Comparison of ENCODE assay signal across 10 cellular contexts in genomic region chr2:203681978-203682377, GRCh38. TPM values are rescaled to one million over a fixed set of nuclear protein-coding genes. Genes with fewer than 3 reads are reported as not detected.
DNase-seq lines count a peak whose midpoint lies in the region; ATAC-seq and TF ChIP-seq lines count a peak whose summit lies in the region.
"Had no signal": no experiment of that assay in that cellular context is flagged by ENCODE, and none has a peak within 500 bp of the region (broad histone marks: within the 10 kb centered on the region; RNA-seq: fewer than 3 reads in every experiment).

No MANE protein-coding gene starts in this region.

- H3K27me3 ChIP-seq in Loucy (ENCODE audit: insufficient read depth, low read length, poor library complexity, severe bottlenecking), result no peaks in the 10 kb centered on the region
- no peaks in the 10 kb centered on the region for H3K27me3 ChIP-seq in BE2C

- no peak overlapping the region for H3K4me3 Mint-ChIP-seq in CD14-positive monocyte

- H3K9me3 ChIP-seq in Loucy (ENCODE audit: insufficient read depth, low read depth, low read length) (no peaks in the 10 kb centered on the region), BE2C (no peaks in the 10 kb centered on the region)

- H3K27ac ChIP-seq in epithelial cell of prostate, result peak overlapping the region; percentile 94

- H3K27ac Mint-ChIP-seq in CD14-positive monocyte, result peak overlapping the region in 5 of 7 donors; percentile 37 to 83 (median 60)

- H3K9me3 Mint-ChIP-seq in CD14-positive monocyte, result peaks cover 0 to 2% (median 0%) of the 10 kb centered on the region in 7 donors

- no peaks in the 10 kb centered on the region for H3K36me3 Mint-ChIP-seq in CD14-positive monocyte

- H3K9me2 ChIP-seq in Loucy (replicated peaks; ENCODE audit: low read depth, low read length), result no peaks in the 10 kb centered on the region

- peak; percentile 43 for ATAC-seq in omental fat pad (ENCODE audit: low FRiP score)
- no peak for ATAC-seq in HG02588 (IDR thresholded peaks at IDR 0.05; ENCODE audit: unreplicated experiment)

- no peaks in the 10 kb centered on the region for H4K20me1 ChIP-seq in Loucy (ENCODE audit: insufficient read depth, low read length, poor library complexity, severe bottlenecking)

- H3K9ac ChIP-seq in Loucy (ENCODE audit: low read depth, low read length, poor library complexity, severe bottlenecking), result no peak overlapping the region

- intact Hi-C loops in CD14-positive monocyte (cut with micrococcal nuclease), result no loop called here

- peak overlapping the region; percentile 51; the same call in 1 of the 2 replicates for H2AFZ ChIP-seq in Loucy (ENCODE audit: low read length)

- H3K36me3 ChIP-seq in Loucy (ENCODE audit: insufficient read depth, low read length) (no peaks in the 10 kb centered on the region), BE2C (no peaks in the 10 kb centered on the region)

- H3K4me1 Mint-ChIP-seq in CD14-positive monocyte, result peaks cover 36% of the 10 kb centered on the region

- DNase-seq in CD14-positive monocyte (ENCODE audit: low spot score), result no peak
- no peak for DNase-seq in epithelial cell of prostate (ENCODE audit: low read depth, low spot score)
- DNase-seq in omental fat pad (ENCODE audit: low spot score), result no peak
- DNase-seq in hepatic stellate cell (ENCODE audit: low spot score), result no peak
- DNase-seq in NCI-H1694 (lab: John Stamatoyannopoulos, UW), result no peak
- DNase-seq in BE2C, result no peak
- DNase-seq: effector CD4-positive, alpha-beta T cell; islet precursor cell had no signal

- H3F3A ChIP-seq in Loucy (ENCODE audit: low read depth), result no peaks in the 10 kb centered on the region

- H3K79me2 ChIP-seq in Loucy (ENCODE audit: insufficient read depth, low read length), result no peaks in the 10 kb centered on the region

- no peak for TF ChIP-seq CTCF in CD14-positive monocyte (IDR thresholded peaks at IDR 0.05)
- TF ChIP-seq CTCF in Loucy (conservative IDR thresholded peaks at IDR 0.05; ENCODE audit: low read length), result no peak
- no peak for TF ChIP-seq CTCF in omental fat pad (IDR thresholded peaks at IDR 0.05)
- TF ChIP-seq CTCF in BE2C (IDR thresholded peaks at IDR 0.05; ENCODE audit: low read depth, low read length), result no peak

- H3K4me1 ChIP-seq in Loucy (ENCODE audit: insufficient read depth, low read length, poor library complexity, severe bottlenecking) (peaks cover 23% of the 10 kb centered on the region), BE2C (no peaks in the 10 kb centered on the region)

- H3K27me3 Mint-ChIP-seq in CD14-positive monocyte (ENCODE audit: low read depth in 3 of 3), result peaks cover 0 to 2% (median 0%) of the 10 kb centered on the region in 3 donors

- H3K4me3 ChIP-seq in Loucy (ENCODE audit: low read length, poor library complexity, severe bottlenecking), result no peak overlapping the region
- no peak overlapping the region for H3K4me3 ChIP-seq in BE2C (ENCODE audit: low read depth, low read length)

- H3K4me2 ChIP-seq in Loucy (ENCODE audit: low read depth, low read length, poor library complexity, severe bottlenecking), result no peak overlapping the region

RNA-seq across cellular contexts. Expression of gene CD28, which starts 24.5 kb away (rescaled TPM):
- under 1 TPM; 0.09 to 0.21 TPM for polyA plus RNA-seq in CD14-positive monocyte
- total RNA-seq in omental fat pad, result 10 to 100 TPM in 1 of 4 donors, 1 to 10 TPM in 3; 1.6 to 16.3 (median 6.0) TPM
- polyA plus RNA-seq in BE2C (2012; ENCODE audit: insufficient read depth, insufficient read length, low read depth), result not detected
